In the genomic region with DNA sequence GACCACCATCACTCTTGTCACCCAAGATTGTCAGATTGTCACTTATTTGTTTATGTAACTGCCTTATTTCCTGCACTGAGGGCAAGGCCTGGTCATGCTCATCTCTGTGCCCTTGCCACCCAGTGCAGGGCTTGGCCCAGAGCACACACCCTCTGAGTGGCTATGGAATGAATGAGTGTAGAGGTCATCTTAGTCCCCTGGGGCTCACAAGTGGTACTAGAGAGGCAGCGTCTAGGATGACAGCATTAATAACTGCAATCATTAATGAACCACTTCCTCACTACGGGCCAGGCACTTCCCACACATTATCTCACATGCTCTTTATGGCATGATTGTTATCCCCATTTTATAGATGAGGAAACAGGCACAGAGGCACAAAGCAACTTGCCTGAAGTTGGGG, we compare ENCODE assay signal across 14 cellular contexts.
DNase-seq lines count a peak whose midpoint lies in the region; ATAC-seq lines count a peak whose summit lies in the region.
"Had no signal": no experiment of that assay in that cellular context is flagged by ENCODE, and none has a peak within 500 bp of the region (broad histone marks: within the 10 kb centered on the region; RNA-seq: fewer than 3 reads in every experiment).

No MANE protein-coding gene starts in this region.

- H3F3A ChIP-seq in GM23248 (ENCODE audit: insufficient read depth) = peaks cover 39% of the 10 kb centered on the region

- H3K27ac ChIP-seq in GM23248 = no peak overlapping the region
- H3K27ac ChIP-seq: heart left ventricle, parathyroid adenoma had no signal

- 4 to 10% methylated on average over 2 of the region's 2 CpGs for WGBS in GM23248 (ENCODE audit: low coverage in 1 of 2, low lambda C conversion rate in 2 of 2, missing lambda C conversion rate in 2 of 2), 2 experiments

- H3K9me3 ChIP-seq in GM23248 (ENCODE audit: low read depth) = no peaks in the 10 kb centered on the region

- H3K9me2 ChIP-seq in GM23248 (ENCODE audit: insufficient read depth) = no peaks in the 10 kb centered on the region

- H3K79me2 ChIP-seq in GM23248 (ENCODE audit: insufficient read depth) = no peaks in the 10 kb centered on the region
- H3K79me2 ChIP-seq: parathyroid adenoma had no signal

- H3K4me1 ChIP-seq in GM23248 (ENCODE audit: insufficient read depth) = peaks cover 35% of the 10 kb centered on the region
- H3K4me1 ChIP-seq: parathyroid adenoma had no signal

- H4K20me1 ChIP-seq in GM23248 (ENCODE audit: insufficient read depth) = no peaks in the 10 kb centered on the region

- H3K9ac ChIP-seq in GM23248 = no peak overlapping the region
- H3K9ac ChIP-seq: parathyroid adenoma had no signal

- H3K4me3 ChIP-seq in GM23248 = no peak overlapping the region
- H3K4me3 ChIP-seq: heart left ventricle had no signal

- H2AFZ ChIP-seq in GM23248 = no peak overlapping the region
- H2AFZ ChIP-seq: parathyroid adenoma had no signal

- DNase-seq in EH (ENCODE audit: low read depth) = peak; percentile 72
- DNase-seq in GM23248 = peak; percentile 59
- peak; percentile 57 for DNase-seq in M059J (ENCODE audit: low read depth)
- DNase-seq in kidney tubule cell (ENCODE audit: low spot score) = peak; percentile 93
- DNase-seq in activated gamma-delta T cell (lab: John Stamatoyannopoulos, UW) = no peak
- no peak for DNase-seq in HuH-7 (ENCODE audit: low spot score)
- no peak for DNase-seq in NAMALWA (ENCODE audit: low spot score)
- DNase-seq: heart left ventricle; kidney glomerular epithelial cell; NCI-H1105; stimulated activated CD4-positive, alpha-beta T cell treated with anti-CD3 and anti-CD28 coated beads, Interleukin-12 subunit alpha, Interleukin-12 subunit beta, amount 100 ng/mL, for 4 hours had no signal

- in situ Hi-C loops in GM23248 (cut with MboI) = no loop called here

- no peak for ATAC-seq in GM21528 (IDR thresholded peaks at IDR 0.05; ENCODE audit: low FRiP score, unreplicated experiment)
- ATAC-seq: activated CD4-positive, CD25-positive, alpha-beta regulatory T cell treated with anti-CD3 and anti-CD28 coated beads, Interleukin-2, amount 50 U/mL, for 24 hours; heart left ventricle had no signal

- H3K4me2 ChIP-seq in GM23248 (ENCODE audit: unreplicated experiment) = no peak overlapping the region

- no peaks in the 10 kb centered on the region for H3K36me3 ChIP-seq in GM23248 (ENCODE audit: low read depth)
- H3K36me3 ChIP-seq: heart left ventricle had no signal

- no peaks in the 10 kb centered on the region for H3K27me3 ChIP-seq in GM23248 (replicated peaks; ENCODE audit: insufficient read depth)
- H3K27me3 ChIP-seq: heart left ventricle had no signal

Comparison
In these comparisons a context has a peak if more than half of its experiments do, and no peak if none do; other contexts are left out.
1. DNase-seq: peak in EH (single experiment), GM23248 (single experiment), M059J (single experiment) and kidney tubule cell (single experiment); none in activated gamma-delta T cell (single experiment), HuH-7 (single experiment) and NAMALWA (single experiment).